8 cellular contexts compared by ENCODE assay signal in genomic region chr1:53739109-53739681, GRCh38. TPM values are rescaled to one million over a fixed set of nuclear protein-coding genes. Genes with fewer than 3 reads are reported as not detected.
DNase-seq lines count a peak whose midpoint lies in the region; ATAC-seq and TF ChIP-seq lines count a peak whose summit lies in the region.

GLIS1 (minus strand) TSS chr1:53739164; CDS start chr1:53738064, 1,100 bp downstream.

- H3K36me3 ChIP-seq in effector memory CD4-positive, alpha-beta T cell (ENCODE audit: control insufficient read depth, insufficient read depth, low read length), result no peaks in the 10 kb centered on the region

- H3K4me1 ChIP-seq in effector memory CD4-positive, alpha-beta T cell (ENCODE audit: control insufficient read depth, insufficient read depth, low read length, poor library complexity, severe bottlenecking), result peaks cover 4% of the 10 kb centered on the region

- CTCF ChIA-PET in activated CD4-positive, alpha-beta T cell treated with anti-CD3 and anti-CD28 coated beads, Interleukin-2, amount 10 ng/mL, durations not matched to agents 7 days and 5 days (lab: Charles Lee), result no interaction called here

- peak; percentile 46 for DNase-seq in AG09309 (ENCODE audit: low read depth)
- peak; percentile 4 for DNase-seq in NCI-H2107 treated with DMSO at 0.1 percent for 48 hours (lab: John Stamatoyannopoulos, UW; ENCODE audit: unreplicated experiment)
- DNase-seq in activated CD4-positive, alpha-beta T cell treated with anti-CD3 and anti-CD28 coated beads, Interleukin-2, amount 10 ng/mL, durations not matched to agents 7 days and 5 days, result peak; percentile 53
- DNase-seq in effector memory CD4-positive, alpha-beta T cell, result no peak
- peak; percentile 83 to 86 for DNase-seq in lung microvascular endothelial cell (ENCODE audit: low read depth in 2 of 2)
- peak; percentile 9 to 70 (median 28) for DNase-seq in stimulated activated CD4-positive, alpha-beta T cell treated with anti-CD3 and anti-CD28 coated beads, TNF-alpha, amount 100 ng/mL, for 24 hours (ENCODE audit: low read depth in 3 of 3)

- H3K36me3 Mint-ChIP-seq in activated CD4-positive, alpha-beta T cell treated with anti-CD3 and anti-CD28 coated beads, Interleukin-2, amount 10 ng/mL, durations not matched to agents 7 days and 5 days (ENCODE audit: low read depth), result no peaks in the 10 kb centered on the region

- H3K9me3 ChIP-seq in effector memory CD4-positive, alpha-beta T cell (ENCODE audit: control insufficient read depth, low read length), result no peaks in the 10 kb centered on the region

- peak within 1 kb of the TSS; percentile 59 for H3K4me3 Mint-ChIP-seq in activated CD4-positive, alpha-beta T cell treated with anti-CD3 and anti-CD28 coated beads, Interleukin-2, amount 10 ng/mL, durations not matched to agents 7 days and 5 days

- peak within 1 kb of the TSS; percentile 61 for H3K4me3 ChIP-seq in AG09309 (ENCODE audit: control insufficient read depth, low read depth, low read length)
- peak within 1 kb of the TSS; percentile 32 for H3K4me3 ChIP-seq in effector memory CD4-positive, alpha-beta T cell (ENCODE audit: insufficient read depth, low read depth, low read length, poor library complexity, severe bottlenecking)

- H3K27ac ChIP-seq in effector memory CD4-positive, alpha-beta T cell (ENCODE audit: insufficient read depth, low read length, poor library complexity, severe bottlenecking), result no peak within 1 kb of the TSS

- ATAC-seq in GM18861 (IDR thresholded peaks at IDR 0.05; ENCODE audit: unreplicated experiment), result peak; percentile 84
- peak; percentile 94 for ATAC-seq in HG03064 (IDR thresholded peaks at IDR 0.05; ENCODE audit: low read depth, unreplicated experiment)

- TF ChIP-seq CTCF in AG09309 (IDR thresholded peaks at IDR 0.05; ENCODE audit: control insufficient read depth, insufficient read depth, low read depth, low read length, missing control alignments), result no peak

- peaks cover 72% of the 10 kb centered on the region for H3K27me3 Mint-ChIP-seq in activated CD4-positive, alpha-beta T cell treated with anti-CD3 and anti-CD28 coated beads, Interleukin-2, amount 10 ng/mL, durations not matched to agents 7 days and 5 days

- H3K4me1 Mint-ChIP-seq in activated CD4-positive, alpha-beta T cell treated with anti-CD3 and anti-CD28 coated beads, Interleukin-2, amount 10 ng/mL, durations not matched to agents 7 days and 5 days, result peaks cover 4% of the 10 kb centered on the region

- no peak within 1 kb of the TSS for H3K27ac Mint-ChIP-seq in activated CD4-positive, alpha-beta T cell treated with anti-CD3 and anti-CD28 coated beads, Interleukin-2, amount 10 ng/mL, durations not matched to agents 7 days and 5 days

- H3K27me3 ChIP-seq in effector memory CD4-positive, alpha-beta T cell (replicated peaks; ENCODE audit: control insufficient read depth, insufficient read depth, low read length, poor library complexity, severe bottlenecking), result peaks cover 15% of the 10 kb centered on the region

- no peaks in the 10 kb centered on the region for H3K9me3 Mint-ChIP-seq in activated CD4-positive, alpha-beta T cell treated with anti-CD3 and anti-CD28 coated beads, Interleukin-2, amount 10 ng/mL, durations not matched to agents 7 days and 5 days

- POLR2A ChIA-PET in activated CD4-positive, alpha-beta T cell treated with anti-CD3 and anti-CD28 coated beads, Interleukin-2, amount 10 ng/mL, durations not matched to agents 7 days and 5 days (lab: Charles Lee), result interaction anchor here (0.7 kb wide), 1 partner anchor 888 kb away, joined by 3 read pairs; no protein-coding TSS in a partner anchor

RNA-seq across cellular contexts. Expression of gene GLIS1, which starts in this region (rescaled TPM):
- not detected for total RNA-seq in activated CD4-positive, alpha-beta T cell treated with anti-CD3 and anti-CD28 coated beads, Interleukin-2, amount 10 ng/mL, durations not matched to agents 7 days and 5 days
- total RNA-seq in lung microvascular endothelial cell, result not detected in 2 replicates

Comparison
In these comparisons a context has a peak if more than half of its experiments do, and no peak if none do; other contexts are left out.
1. Peak in DNase-seq in activated CD4-positive, alpha-beta T cell treated with anti-CD3 and anti-CD28 coated beads, Interleukin-2, amount 10 ng/mL, durations not matched to agents 7 days and 5 days; RNA of the gene not detected or under 1 TPM.
2. Peak in DNase-seq in lung microvascular endothelial cell; RNA of the gene not detected or under 1 TPM.
3. DNase-seq: peak in AG09309 (single experiment), NCI-H2107 treated with DMSO at 0.1 percent for 48 hours (single experiment) and stimulated activated CD4-positive, alpha-beta T cell treated with anti-CD3 and anti-CD28 coated beads, TNF-alpha, amount 100 ng/mL, for 24 hours (3 of 3); none in effector memory CD4-positive, alpha-beta T cell (0 of 3).